21 cellular contexts compared by ENCODE assay signal in the genomic region with DNA sequence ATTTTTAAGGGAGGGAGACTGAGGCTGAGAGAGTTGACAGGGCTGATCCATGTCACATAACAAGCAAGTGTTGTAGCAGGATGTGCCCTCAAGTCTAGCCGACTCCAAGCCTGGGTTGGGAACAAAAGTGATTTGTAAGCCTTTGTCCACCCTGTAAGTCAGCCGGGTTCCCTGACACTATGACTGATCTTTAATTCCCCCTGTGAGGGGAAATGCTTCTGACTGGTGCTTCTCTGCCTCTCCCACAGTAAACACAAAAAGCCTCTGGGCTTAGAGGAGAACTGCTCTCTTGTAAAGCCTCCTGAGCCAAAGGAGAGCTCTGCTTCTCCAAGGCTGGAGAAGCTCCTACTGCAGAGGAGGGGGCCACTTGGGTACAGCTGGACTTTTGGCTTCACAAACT. TPM values are rescaled to one million over a fixed set of nuclear protein-coding genes. Genes with fewer than 3 reads are reported as not detected.
DNase-seq lines count a peak whose midpoint lies in the region; TF ChIP-seq lines count a peak whose summit lies in the region.
"Had no signal": no experiment of that assay in that cellular context is flagged by ENCODE, and none has a peak within 500 bp of the region (broad histone marks: within the 10 kb centered on the region; RNA-seq: fewer than 3 reads in every experiment).

No MANE protein-coding gene starts in this region.

- peak overlapping the region in 9 of 11 experiments; percentile 1 to 66 (median 51); a peak in 15 of 22 replicates for H3K4me2 ChIP-seq in BLaER1 treated with 17β-estradiol and CSF1 and Interleukin-3, amounts not matched to agents 10 nM and 100 nM

- no peak overlapping the region for H3K9ac ChIP-seq in BLaER1 treated with 17β-estradiol and CSF1 and Interleukin-3, amounts not matched to agents 10 nM and 100 nM

- DNase-seq in UCSD-AML1 (lab: John Stamatoyannopoulos, UW; ENCODE audit: unreplicated experiment) (peak; percentile 19), mesothelial cell of epicardium (ENCODE audit: low spot score in 2 of 2, unreplicated experiment in 2 of 2) (no peak), pons (ENCODE audit: low spot score) (peak; percentile 40), NCI-H2227 treated with DMSO at 0.1 percent for 48 hours (lab: John Stamatoyannopoulos, UW) (no peak), T-helper 9 cell (no peak)
- no peak for DNase-seq in effector CD4-positive, alpha-beta T cell
- no peak for DNase-seq in activated T-helper 1 cell treated with anti-CD3 and anti-CD28 coated beads, Interleukin-12 subunit alpha, Interleukin-12 subunit beta, Interleukin-2, Interleukin-4 antibody, amounts not matched to agents 30 ng/mL and 10 ng/mL and 1 ng/mL, durations not matched to agents 14 hours and 24 hours and 36 hours (ENCODE audit: low spot score)
- DNase-seq: AML-193, DMS79 treated with DMSO at 0.1 percent for 48 hours, H9, NCI-H1092 treated with DMSO at 0.1 percent for 48 hours, NCI-H1436 treated with DMSO at 0.1 percent for 48 hours, NCI-H1930, NCI-H510A, NCI-H748 treated with DMSO at 0.1 percent for 48 hours, Peyer's patch, SJCRH30 had no signal

- peaks cover 15% of the 10 kb centered on the region for H3K27me3 Mint-ChIP-seq in mesothelial cell of epicardium (ENCODE audit: low read depth)
- H3K27me3 Mint-ChIP-seq in activated T-helper 1 cell treated with anti-CD3 and anti-CD28 coated beads, Interleukin-12 subunit alpha, Interleukin-12 subunit beta, Interleukin-2, Interleukin-4 antibody, amounts not matched to agents 30 ng/mL and 10 ng/mL and 1 ng/mL, durations not matched to agents 14 hours and 24 hours and 36 hours (ENCODE audit: insufficient read depth), result peaks cover 8% of the 10 kb centered on the region

- no peak for TF ChIP-seq CTCF in mesothelial cell of epicardium (IDR thresholded peaks at IDR 0.05; ENCODE audit: unreplicated experiment)

- intact Hi-C loops in activated T-helper 1 cell treated with anti-CD3 and anti-CD28 coated beads, Interleukin-12 subunit alpha, Interleukin-12 subunit beta, Interleukin-2, Interleukin-4 antibody, amounts not matched to agents 30 ng/mL and 10 ng/mL and 1 ng/mL, durations not matched to agents 14 hours and 24 hours and 36 hours (cut with micrococcal nuclease), result no loop called here

- H3K9me3 Mint-ChIP-seq in mesothelial cell of epicardium, result no peaks in the 10 kb centered on the region
- no peaks in the 10 kb centered on the region for H3K9me3 Mint-ChIP-seq in activated T-helper 1 cell treated with anti-CD3 and anti-CD28 coated beads, Interleukin-12 subunit alpha, Interleukin-12 subunit beta, Interleukin-2, Interleukin-4 antibody, amounts not matched to agents 30 ng/mL and 10 ng/mL and 1 ng/mL, durations not matched to agents 14 hours and 24 hours and 36 hours

- H3K36me3 Mint-ChIP-seq in mesothelial cell of epicardium, result peaks cover 13% of the 10 kb centered on the region
- no peaks in the 10 kb centered on the region for H3K36me3 Mint-ChIP-seq in activated T-helper 1 cell treated with anti-CD3 and anti-CD28 coated beads, Interleukin-12 subunit alpha, Interleukin-12 subunit beta, Interleukin-2, Interleukin-4 antibody, amounts not matched to agents 30 ng/mL and 10 ng/mL and 1 ng/mL, durations not matched to agents 14 hours and 24 hours and 36 hours (ENCODE audit: low read depth)
- H3K36me3 Mint-ChIP-seq: CD14-positive monocyte had no signal

- peaks cover 0 to 7% (median 0%) of the 10 kb centered on the region in 11 experiments; a peak in 3 of 22 replicates for H3K27me3 ChIP-seq in BLaER1 treated with 17β-estradiol and CSF1 and Interleukin-3, amounts not matched to agents 10 nM and 100 nM
- H3K27me3 ChIP-seq: Peyer's patch, SJCRH30 had no signal

- H4K20me1 ChIP-seq in BLaER1 treated with 17β-estradiol and CSF1 and Interleukin-3, amounts not matched to agents 10 nM and 100 nM, result no peaks in the 10 kb centered on the region; a peak in 1 of 22 replicates

- peaks cover 84% of the 10 kb centered on the region for H3K4me1 Mint-ChIP-seq in mesothelial cell of epicardium
- no peaks in the 10 kb centered on the region for H3K4me1 Mint-ChIP-seq in activated T-helper 1 cell treated with anti-CD3 and anti-CD28 coated beads, Interleukin-12 subunit alpha, Interleukin-12 subunit beta, Interleukin-2, Interleukin-4 antibody, amounts not matched to agents 30 ng/mL and 10 ng/mL and 1 ng/mL, durations not matched to agents 14 hours and 24 hours and 36 hours (ENCODE audit: low read depth)

- peak overlapping the region; percentile 52 for H3K27ac Mint-ChIP-seq in mesothelial cell of epicardium
- H3K27ac Mint-ChIP-seq in activated T-helper 1 cell treated with anti-CD3 and anti-CD28 coated beads, Interleukin-12 subunit alpha, Interleukin-12 subunit beta, Interleukin-2, Interleukin-4 antibody, amounts not matched to agents 30 ng/mL and 10 ng/mL and 1 ng/mL, durations not matched to agents 14 hours and 24 hours and 36 hours, result no peak overlapping the region
- H3K27ac Mint-ChIP-seq: CD14-positive monocyte, H9 had no signal

- no peak overlapping the region for H3K27ac ChIP-seq in BLaER1 treated with 17β-estradiol and CSF1 and Interleukin-3, amounts not matched to agents 10 nM and 100 nM
- H3K27ac ChIP-seq: Peyer's patch, SJCRH30 had no signal

- peaks cover 0 to 12% (median 8%) of the 10 kb centered on the region in 11 experiments; a peak in 10 of 22 replicates for H3K9me3 ChIP-seq in BLaER1 treated with 17β-estradiol and CSF1 and Interleukin-3, amounts not matched to agents 10 nM and 100 nM (replicated peaks in 1 of 11)
- H3K9me3 ChIP-seq: Peyer's patch had no signal

- H3K4me3 Mint-ChIP-seq in mesothelial cell of epicardium, result no peak overlapping the region
- no peak overlapping the region for H3K4me3 Mint-ChIP-seq in activated T-helper 1 cell treated with anti-CD3 and anti-CD28 coated beads, Interleukin-12 subunit alpha, Interleukin-12 subunit beta, Interleukin-2, Interleukin-4 antibody, amounts not matched to agents 30 ng/mL and 10 ng/mL and 1 ng/mL, durations not matched to agents 14 hours and 24 hours and 36 hours
- H3K4me3 Mint-ChIP-seq: CD14-positive monocyte, H9 had no signal

- H3K4me3 ChIP-seq in BLaER1 treated with 17β-estradiol and CSF1 and Interleukin-3, amounts not matched to agents 10 nM and 100 nM, result no peak overlapping the region
- H3K4me3 ChIP-seq: GM12878, Peyer's patch, SJCRH30 had no signal

- peaks cover 7 to 36% (median 29%) of the 10 kb centered on the region in 10 experiments; a peak in 19 of 20 replicates for H3K4me1 ChIP-seq in BLaER1 treated with 17β-estradiol and CSF1 and Interleukin-3, amounts not matched to agents 10 nM and 100 nM

- no peaks in the 10 kb centered on the region for H3K36me3 ChIP-seq in BLaER1 treated with 17β-estradiol and CSF1 and Interleukin-3, amounts not matched to agents 10 nM and 100 nM
- H3K36me3 ChIP-seq: Peyer's patch, SJCRH30 had no signal

RNA-seq across cellular contexts. Expression of a gene that starts 35.9 kb away (rescaled TPM):
- 34.3 to 36.5 TPM (median 35.2 TPM) in 3 replicates for total RNA-seq in mesothelial cell of epicardium
- total RNA-seq in activated T-helper 1 cell treated with anti-CD3 and anti-CD28 coated beads, Interleukin-12 subunit alpha, Interleukin-12 subunit beta, Interleukin-2, Interleukin-4 antibody, amounts not matched to agents 30 ng/mL and 10 ng/mL and 1 ng/mL, durations not matched to agents 14 hours and 24 hours and 36 hours, result not detected in 2 replicates
- total RNA-seq: GM12878, OCI-LY7 had no signal

Comparison
In these comparisons a context has a peak if more than half of its experiments do, and no peak if none do; other contexts are left out.
1. DNase-seq: peak in UCSD-AML1 (single experiment) and pons (single experiment); none in mesothelial cell of epicardium (0 of 2), effector CD4-positive, alpha-beta T cell (single experiment), NCI-H2227 treated with DMSO at 0.1 percent for 48 hours (single experiment), T-helper 9 cell (single experiment) and activated T-helper 1 cell treated with anti-CD3 and anti-CD28 coated beads, Interleukin-12 subunit alpha, Interleukin-12 subunit beta, Interleukin-2, Interleukin-4 antibody, amounts not matched to agents 30 ng/mL and 10 ng/mL and 1 ng/mL, durations not matched to agents 14 hours and 24 hours and 36 hours (single experiment).
2. RNA of a gene that starts 35.9 kb away (total RNA-seq): 34.3 to 36.5 TPM in mesothelial cell of epicardium; not detected in activated T-helper 1 cell treated with anti-CD3 and anti-CD28 coated beads, Interleukin-12 subunit alpha, Interleukin-12 subunit beta, Interleukin-2, Interleukin-4 antibody, amounts not matched to agents 30 ng/mL and 10 ng/mL and 1 ng/mL, durations not matched to agents 14 hours and 24 hours and 36 hours; every median in the first group is over 10 times any median in the second.